In the genomic region with DNA sequence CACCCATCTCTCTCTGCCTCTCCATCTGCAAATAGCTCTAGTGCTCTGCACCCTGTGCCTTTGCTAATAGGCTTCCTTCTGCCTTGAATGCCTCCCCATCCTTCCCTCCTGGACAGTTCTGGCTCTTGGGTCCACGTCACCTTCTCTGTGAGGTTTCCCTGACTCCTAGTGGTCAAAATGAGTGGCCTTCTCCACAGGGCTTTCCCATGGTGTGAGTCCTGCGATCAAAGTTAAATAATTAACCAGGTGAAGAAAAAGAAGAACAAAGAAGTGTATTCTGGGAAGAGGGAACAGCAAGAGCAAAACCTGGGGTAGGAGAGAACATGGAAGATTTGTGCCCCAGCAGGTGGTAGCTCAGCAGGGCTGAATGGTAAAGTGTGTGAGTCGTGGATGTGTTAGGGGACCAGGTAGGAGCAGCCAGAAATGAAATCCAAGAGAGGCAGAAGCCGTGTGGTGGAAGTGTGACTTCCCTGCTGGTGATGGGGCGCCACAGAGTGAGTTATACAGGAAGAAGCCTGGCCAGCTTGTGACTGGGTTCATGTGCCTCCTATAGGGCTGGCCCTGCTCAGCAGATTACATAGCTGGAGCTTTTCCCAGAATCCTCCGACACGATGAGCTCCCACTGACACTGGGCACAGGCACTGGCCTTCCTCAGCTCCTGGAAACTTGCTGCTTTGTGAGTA, we compare ENCODE assay signal across 9 cellular contexts.
DNase-seq lines count a peak whose midpoint lies in the region; ATAC-seq and TF ChIP-seq lines count a peak whose summit lies in the region.
"Had no signal": no experiment of that assay in that cellular context is flagged by ENCODE, and none has a peak within 500 bp of the region (broad histone marks: within the 10 kb centered on the region; RNA-seq: fewer than 3 reads in every experiment).

No MANE protein-coding gene starts in this region.

- H3K9me3 ChIP-seq in sigmoid colon (no peaks in the 10 kb centered on the region), gastrocnemius medialis (no peaks in the 10 kb centered on the region)

- TF ChIP-seq CTCF in GM12873 (IDR thresholded peaks at IDR 0.05; ENCODE audit: insufficient read depth, low read depth, low read length, missing control alignments): peak; percentile 32
- peak; percentile 37 for TF ChIP-seq CTCF in foreskin keratinocyte (conservative IDR thresholded peaks at IDR 0.05)
- TF ChIP-seq CTCF in sigmoid colon (IDR thresholded peaks at IDR 0.05): peak in 1 of 4 experiments; percentile 10
- no peak for TF ChIP-seq CTCF in gastrocnemius medialis (IDR thresholded peaks at IDR 0.05 in 4 of 5, conservative IDR thresholded peaks at IDR 0.05 in 1 of 5)

- H3K27ac ChIP-seq in foreskin keratinocyte (no peak overlapping the region), sigmoid colon (peak overlapping the region; percentile 32 to 63 (median 52)), gastrocnemius medialis (no peak overlapping the region)

- intact Hi-C loops in sigmoid colon (cut with DNase I): no loop called here
- intact Hi-C loops in gastrocnemius medialis (cut with DNase I; ENCODE audit: low total_unique reads): no loop called here

- 33 to 50% methylated on average over 7 of the region's 7 CpGs for WGBS in sigmoid colon, 2 donors

- H3K4me1 ChIP-seq in foreskin keratinocyte: peaks cover 33% of the 10 kb centered on the region
- H3K4me1 ChIP-seq in sigmoid colon: peaks cover 0 to 17% (median 11%) of the 10 kb centered on the region in 4 donors
- no peaks in the 10 kb centered on the region for H3K4me1 ChIP-seq in gastrocnemius medialis

- H3K4me3 ChIP-seq in sigmoid colon (no peak overlapping the region), gastrocnemius medialis (no peak overlapping the region)

- no peak for TF ChIP-seq POLR2A in sigmoid colon (IDR thresholded peaks at IDR 0.05)
- TF ChIP-seq POLR2A in gastrocnemius medialis (IDR thresholded peaks at IDR 0.05): no peak

- DNase-seq in foreskin keratinocyte (peak in 1 of 2 donors; percentile 26), sigmoid colon (peak; percentile 73), gastrocnemius medialis (no peak), NCI-H2029 (lab: John Stamatoyannopoulos, UW) (no peak), SHP77 (lab: John Stamatoyannopoulos, UW) (no peak)
- DNase-seq in activated CD4-positive, alpha-beta T cell treated with anti-CD3 and anti-CD28 coated beads for 48 hours: no peak
- DNase-seq: activated naive CD4-positive, alpha-beta T cell had no signal

- no peaks in the 10 kb centered on the region for H3K27me3 ChIP-seq in foreskin keratinocyte
- no peaks in the 10 kb centered on the region for H3K27me3 ChIP-seq in sigmoid colon
- H3K27me3 ChIP-seq in gastrocnemius medialis: peaks cover 2 to 4% (median 3%) of the 10 kb centered on the region in 3 donors

- ATAC-seq in SK-N-SH treated with all-trans-retinoic acid at 6 μM for 48 hours (peak; percentile 53), foreskin keratinocyte (peak; percentile 41), gastrocnemius medialis (no peak)

- no peaks in the 10 kb centered on the region for H3K36me3 ChIP-seq in sigmoid colon
- no peaks in the 10 kb centered on the region for H3K36me3 ChIP-seq in gastrocnemius medialis

- in situ Hi-C loops in gastrocnemius medialis (cut with MboI; ENCODE audit: low sequenced_read_pairs in 4 of 4): no loop called here

- TF ChIP-seq EP300 in sigmoid colon (IDR thresholded peaks at IDR 0.05): no peak

TF ChIP-seq in SK-N-SH treated with all-trans-retinoic acid at 6 μM for 48 hours, 23 proteins besides CTCF, POLR2A, EP300 and RAD21:
- TF ChIP-seq TSHZ2 (CRISPR knock-in tag; IDR thresholded peaks at IDR 0.05) (no peak), OSR1 (CRISPR knock-in tag; IDR thresholded peaks at IDR 0.05) (no peak), PPARA (CRISPR knock-in tag; IDR thresholded peaks at IDR 0.05; ENCODE audit: borderline replicate concordance) (no peak), ESRRG (CRISPR knock-in tag; IDR thresholded peaks at IDR 0.05) (no peak), GLIS3 (CRISPR knock-in tag; IDR thresholded peaks at IDR 0.05) (no peak), SNAI2 (CRISPR knock-in tag; IDR thresholded peaks at IDR 0.05) (no peak), BACH2 (CRISPR knock-in tag; IDR thresholded peaks at IDR 0.05; ENCODE audit: borderline replicate concordance) (no peak), TOX (CRISPR knock-in tag; IDR thresholded peaks at IDR 0.05; ENCODE audit: borderline replicate concordance) (no peak), ARNTL (CRISPR knock-in tag; IDR thresholded peaks at IDR 0.05; ENCODE audit: borderline replicate concordance, low read depth) (no peak), ZNF70 (CRISPR knock-in tag; IDR thresholded peaks at IDR 0.05) (no peak), ZFP30 (CRISPR knock-in tag; IDR thresholded peaks at IDR 0.05) (no peak)
- TF ChIP-seq, protein P1, sequence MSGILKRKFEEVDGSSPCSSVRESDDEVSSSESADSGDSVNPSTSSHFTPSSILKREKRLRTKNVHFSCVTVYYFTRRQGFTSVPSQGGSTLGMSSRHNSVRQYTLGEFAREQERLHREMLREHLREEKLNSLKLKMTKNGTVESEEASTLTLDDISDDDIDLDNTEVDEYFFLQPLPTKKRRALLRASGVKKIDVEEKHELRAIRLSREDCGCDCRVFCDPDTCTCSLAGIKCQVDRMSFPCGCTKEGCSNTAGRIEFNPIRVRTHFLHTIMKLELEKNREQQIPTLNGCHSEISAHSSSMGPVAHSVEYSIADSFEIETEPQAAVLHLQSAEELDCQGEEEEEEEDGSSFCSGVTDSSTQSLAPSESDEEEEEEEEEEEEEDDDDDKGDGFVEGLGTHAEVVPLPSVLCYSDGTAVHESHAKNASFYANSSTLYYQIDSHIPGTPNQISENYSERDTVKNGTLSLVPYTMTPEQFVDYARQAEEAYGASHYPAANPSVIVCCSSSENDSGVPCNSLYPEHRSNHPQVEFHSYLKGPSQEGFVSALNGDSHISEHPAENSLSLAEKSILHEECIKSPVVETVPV (CRISPR knock-in tag; IDR thresholded peaks at IDR 0.05): no peak

Comparison
In these comparisons a context has a peak if more than half of its experiments do, and no peak if none do; other contexts are left out.
1. CTCF ChIP-seq: peak in GM12873 (single experiment) and foreskin keratinocyte (single experiment); none in gastrocnemius medialis (0 of 5).
2. ATAC-seq: peak in SK-N-SH treated with all-trans-retinoic acid at 6 μM for 48 hours (single experiment) and foreskin keratinocyte (single experiment); none in gastrocnemius medialis (0 of 2).
3. H3K27ac ChIP-seq: peak in sigmoid colon (4 of 4); none in foreskin keratinocyte (single experiment) and gastrocnemius medialis (0 of 4).